19 cellular contexts compared by ENCODE assay signal in the genomic region with DNA sequence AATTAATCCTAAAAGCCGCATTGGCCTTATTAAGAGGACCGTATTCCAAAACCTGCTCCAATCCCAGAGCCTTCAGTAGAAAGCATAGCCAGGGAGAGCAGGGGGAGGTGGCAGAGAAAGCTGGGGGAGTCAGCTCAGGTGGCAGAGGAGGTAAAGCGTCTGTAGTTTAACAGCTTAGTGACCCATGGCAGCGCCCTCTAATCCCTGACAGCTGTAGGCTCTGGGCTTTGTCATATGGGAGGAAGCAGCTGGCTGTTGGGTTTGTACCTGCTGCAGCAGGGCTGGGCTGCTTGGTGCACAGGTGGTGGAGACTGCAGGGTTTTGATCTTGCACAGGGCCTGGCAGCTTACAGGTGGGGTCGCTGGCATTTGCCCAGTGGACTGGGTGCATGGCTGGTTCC. TPM values are rescaled to one million over a fixed set of nuclear protein-coding genes. Genes with fewer than 3 reads are reported as not detected.
DNase-seq lines count a peak whose midpoint lies in the region; ATAC-seq and TF ChIP-seq lines count a peak whose summit lies in the region.
"Had no signal": no experiment of that assay in that cellular context is flagged by ENCODE, and none has a peak within 500 bp of the region (broad histone marks: within the 10 kb centered on the region; RNA-seq: fewer than 3 reads in every experiment).

No MANE protein-coding gene starts in this region.

- no peak for ATAC-seq in psoas muscle
- no peak for ATAC-seq in GM19395 (IDR thresholded peaks at IDR 0.05; ENCODE audit: unreplicated experiment)
- ATAC-seq: GM12878 had no signal

- DNase-seq in MM.1S (peak; percentile 25), NCI-H2171 treated with DMSO at 0.1 percent for 48 hours (lab: John Stamatoyannopoulos, UW) (peak; percentile 80), SJCRH30 (peak; percentile 13 to 50), neural progenitor cell (ENCODE audit: low spot score) (peak; percentile 67), psoas muscle (no peak), iPS-NIHi7 (ENCODE audit: extremely low spot score) (no peak)
- DNase-seq: CD4-positive, alpha-beta T cell; DND-41; GDM1; GM23248; KBM-7; NCI-H1048; NCI-H1436 treated with DMSO at 0.1 percent for 48 hours; NCI-H510A; RPMI8226; T-helper 2 cell had no signal

- no peak overlapping the region for H3K27ac Mint-ChIP-seq in neural progenitor cell
- H3K27ac Mint-ChIP-seq: B cell; CD4-positive, alpha-beta T cell had no signal

- H3K27ac ChIP-seq in MM.1S (ENCODE audit: low read length) = no peak overlapping the region
- H3K27ac ChIP-seq in SJCRH30 = no peak overlapping the region
- H3K27ac ChIP-seq in neural progenitor cell = no peak overlapping the region
- H3K27ac ChIP-seq in psoas muscle = no peak overlapping the region
- H3K27ac ChIP-seq: GM23248 had no signal

- H3K9ac ChIP-seq in MM.1S (ENCODE audit: low read length) (no peak overlapping the region), neural progenitor cell (no peak overlapping the region)
- H3K9ac ChIP-seq: GM23248 had no signal

- H3K36me3 ChIP-seq in MM.1S (replicated peaks; ENCODE audit: insufficient read depth, low read length) (no peaks in the 10 kb centered on the region), SJCRH30 (no peaks in the 10 kb centered on the region), neural progenitor cell (no peaks in the 10 kb centered on the region), psoas muscle (ENCODE audit: insufficient read depth in 1 of 2, low read depth in 1 of 2) (no peaks in the 10 kb centered on the region)

- TF ChIP-seq CTCF in MM.1S (IDR thresholded peaks at IDR 0.05; ENCODE audit: low read length) = no peak
- TF ChIP-seq CTCF in neural progenitor cell (IDR thresholded peaks at IDR 0.05) = no peak
- TF ChIP-seq CTCF in psoas muscle (IDR thresholded peaks at IDR 0.05) = no peak

- H4K20me1 ChIP-seq in MM.1S (ENCODE audit: insufficient read depth, low read length) (no peaks in the 10 kb centered on the region), neural progenitor cell (ENCODE audit: low read depth) (no peaks in the 10 kb centered on the region)

- no peaks in the 10 kb centered on the region for H3K79me2 ChIP-seq in MM.1S (ENCODE audit: low read length)
- no peaks in the 10 kb centered on the region for H3K79me2 ChIP-seq in neural progenitor cell (ENCODE audit: low read depth)

- H3K9me3 Mint-ChIP-seq in neural progenitor cell = no peaks in the 10 kb centered on the region

- no peak overlapping the region for H2AFZ ChIP-seq in MM.1S (ENCODE audit: low read length)
- H2AFZ ChIP-seq in neural progenitor cell (replicated peaks) = no peak overlapping the region
- H2AFZ ChIP-seq: GM23248 had no signal

- no peaks in the 10 kb centered on the region for H3K9me2 ChIP-seq in MM.1S (replicated peaks; ENCODE audit: insufficient read depth, low read length)

- peaks cover 14% of the 10 kb centered on the region for H3K4me1 Mint-ChIP-seq in neural progenitor cell
- H3K4me1 Mint-ChIP-seq: B cell had no signal

- H3F3A ChIP-seq in MM.1S (ENCODE audit: insufficient read depth, low read length) (no peaks in the 10 kb centered on the region), neural progenitor cell (ENCODE audit: low read depth) (peaks cover 6% of the 10 kb centered on the region)

- no peaks in the 10 kb centered on the region for H3K27me3 ChIP-seq in MM.1S (replicated peaks; ENCODE audit: insufficient read depth, low read length)
- H3K27me3 ChIP-seq in SJCRH30 = peaks cover 14% of the 10 kb centered on the region
- peaks cover 4% of the 10 kb centered on the region for H3K27me3 ChIP-seq in neural progenitor cell
- peaks cover 0 to 12% (median 7%) of the 10 kb centered on the region in 3 donors for H3K27me3 ChIP-seq in psoas muscle (ENCODE audit: insufficient read depth in 3 of 3, low read length in 2 of 3)

- WGBS in psoas muscle, 3 donors = 52 to 57% (median 55%) methylated on average over 5 of the region's 5 CpGs

- H3K4me3 Mint-ChIP-seq in neural progenitor cell = no peak overlapping the region
- H3K4me3 Mint-ChIP-seq: B cell; CD4-positive, alpha-beta T cell had no signal

- no peaks in the 10 kb centered on the region for H3K9me3 ChIP-seq in MM.1S (replicated peaks; ENCODE audit: insufficient read depth, low read length)
- no peaks in the 10 kb centered on the region for H3K9me3 ChIP-seq in SJCRH30 (replicated peaks)
- H3K9me3 ChIP-seq in neural progenitor cell (ENCODE audit: low read depth) = no peaks in the 10 kb centered on the region
- no peaks in the 10 kb centered on the region for H3K9me3 ChIP-seq in psoas muscle

- H3K27me3 Mint-ChIP-seq in neural progenitor cell (ENCODE audit: insufficient read depth, low read depth) = peaks cover 6% of the 10 kb centered on the region

- H3K4me2 ChIP-seq in MM.1S (ENCODE audit: low read depth, low read length) (no peak overlapping the region), neural progenitor cell (no peak overlapping the region)

- H3K4me1 ChIP-seq in MM.1S (ENCODE audit: low read length) = no peaks in the 10 kb centered on the region
- no peaks in the 10 kb centered on the region for H3K4me1 ChIP-seq in SJCRH30
- H3K4me1 ChIP-seq in neural progenitor cell = peaks cover 24% of the 10 kb centered on the region
- no peaks in the 10 kb centered on the region for H3K4me1 ChIP-seq in psoas muscle

- intact Hi-C loops in psoas muscle (cut with DNase I) = no loop called here

- no peak overlapping the region for H3K4me3 ChIP-seq in MM.1S (ENCODE audit: low read length)
- H3K4me3 ChIP-seq in SJCRH30 = no peak overlapping the region
- no peak overlapping the region for H3K4me3 ChIP-seq in neural progenitor cell
- H3K4me3 ChIP-seq in psoas muscle = no peak overlapping the region
- H3K4me3 ChIP-seq: GM12878, GM23248 had no signal

- H3K36me3 Mint-ChIP-seq in neural progenitor cell = peaks cover 2% of the 10 kb centered on the region

RNA-seq across cellular contexts. Expression of a gene that starts 50.6 kb away (rescaled TPM):
- total RNA-seq in SJCRH30 (2014; rRNA removed; shearing (Covaris generic)) = not detected in 2 replicates
- total RNA-seq in neural progenitor cell (ENCODE audit: low replicate concordance) (1.5 and 4.7 TPM in 2 replicates), psoas muscle (10 to 100 TPM; 49.6 to 71.7 (median 58.0) TPM)
- 10 to 100 TPM; 12.4 to 50.2 (median 40.3) TPM for polyA plus RNA-seq in psoas muscle
- polyA plus RNA-seq: GM12878 had no signal

Comparison
In these comparisons a context has a peak if more than half of its experiments do, and no peak if none do; other contexts are left out.
1. DNase-seq: peak in MM.1S (single experiment), NCI-H2171 treated with DMSO at 0.1 percent for 48 hours (single experiment), SJCRH30 (2 of 2) and neural progenitor cell (single experiment); none in psoas muscle (0 of 2) and iPS-NIHi7 (single experiment).